In the genomic region with DNA sequence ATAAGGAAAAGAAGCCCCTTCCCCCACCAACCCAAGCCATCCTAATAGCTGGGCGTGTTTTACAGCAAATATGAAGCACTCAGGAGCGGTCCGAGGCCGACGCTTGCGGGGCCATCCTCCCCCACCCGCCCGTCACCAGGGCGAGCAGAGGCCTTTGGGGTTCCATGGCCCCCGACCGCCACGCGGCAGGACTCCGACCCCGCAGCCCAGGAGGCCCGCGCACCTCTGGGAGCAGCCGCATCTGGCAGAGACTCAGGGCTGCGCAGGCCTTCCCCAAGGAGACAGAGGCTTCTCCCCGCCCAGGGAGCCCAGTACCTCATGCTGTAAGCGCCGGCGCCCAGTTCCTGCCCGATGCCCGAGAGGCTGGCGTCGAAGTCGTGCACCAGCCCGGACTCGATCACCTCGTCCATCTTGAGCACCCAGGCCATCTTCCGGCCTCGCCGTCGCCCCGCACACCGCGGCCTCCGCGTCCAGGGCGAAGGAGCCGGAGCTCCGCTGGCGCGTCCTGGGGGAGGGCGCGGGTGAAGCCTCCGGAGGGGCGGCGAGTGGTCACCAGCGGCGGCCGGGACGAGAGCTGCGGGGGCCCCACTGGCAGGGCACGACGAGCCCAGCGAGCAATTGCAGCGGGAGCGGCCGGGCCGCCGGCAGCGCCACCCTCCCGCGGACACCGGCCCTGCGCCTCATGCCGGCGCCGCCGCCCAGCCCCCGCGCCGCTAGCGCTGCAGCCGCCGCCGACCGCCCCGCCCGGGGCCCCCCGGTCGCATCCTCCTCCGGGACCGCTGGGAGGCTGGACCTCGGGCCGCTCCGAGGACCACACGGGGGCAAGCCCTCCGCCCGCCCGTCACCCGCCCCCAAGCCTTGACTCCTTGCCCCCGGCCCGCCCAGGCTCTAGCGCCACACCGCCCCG, we compare ENCODE assay signal across 8 cellular contexts. TPM values are rescaled to one million over a fixed set of nuclear protein-coding genes. Genes with fewer than 3 reads are reported as not detected.
DNase-seq lines count a peak whose midpoint lies in the region; ATAC-seq and TF ChIP-seq lines count a peak whose summit lies in the region.

No MANE protein-coding gene starts in this region.

- peak overlapping the region; percentile 80 to 92 (median 90) for H3K27ac ChIP-seq in right lobe of liver

- ATAC-seq in GM21526 (IDR thresholded peaks at IDR 0.05; ENCODE audit: low FRiP score, unreplicated experiment): peak; percentile 22
- ATAC-seq in right lobe of liver: peak in 2 of 4 donors; percentile 3 to 39

- CTCF ChIA-PET in GM10248 (lab: Yijun Ruan, JAX): interaction anchor here (1.1 to 4.4 kb wide), 6 partner anchors 10 to 348 kb away, joined by 4 to 21 read pairs (median 7); no protein-coding TSS in a partner anchor

- no peaks in the 10 kb centered on the region for H3K27me3 Mint-ChIP-seq in IgD-negative memory B cell

- TF ChIP-seq CTCF in GM10248 (IDR thresholded peaks at IDR 0.05; ENCODE audit: control extremely low read depth, extremely low read depth, low read depth, missing control alignments) (peak; percentile 57), right lobe of liver (IDR thresholded peaks at IDR 0.05) (peak in 3 of 4 donors; percentile 11 to 48 (median 32))

- intact Hi-C loops in right lobe of liver (cut with DNase I): no loop called here

- no peaks in the 10 kb centered on the region for H3K9me3 ChIP-seq in right lobe of liver

- no peaks in the 10 kb centered on the region for H3K36me3 ChIP-seq in right lobe of liver

- no peaks in the 10 kb centered on the region for H3K9me3 Mint-ChIP-seq in IgD-negative memory B cell

- POLR2A ChIA-PET in GM10248 (lab: Yijun Ruan, JAX): interaction anchor here (0.7 to 1.4 kb wide), 4 partner anchors 8 to 190 kb away, joined by 3 to 4 read pairs (median 4); no protein-coding TSS in a partner anchor

- TF ChIP-seq POLR2A in right lobe of liver (IDR thresholded peaks at IDR 0.05): peak; percentile 80

- no peaks in the 10 kb centered on the region for H3K27me3 ChIP-seq in right lobe of liver

- peaks cover 36 to 42% (median 40%) of the 10 kb centered on the region in 3 donors for H3K4me1 Mint-ChIP-seq in IgD-negative memory B cell

- H3K36me3 Mint-ChIP-seq in IgD-negative memory B cell: peaks cover 2% of the 10 kb centered on the region

- peak; percentile 70 for DNase-seq in GM10248 (ENCODE audit: extremely low spot score)
- peak; percentile 64 for DNase-seq in activated CD4-positive, alpha-beta T cell treated with anti-CD3 and anti-CD28 coated beads for 48 hours
- DNase-seq in dedifferentiated amniotic fluid mesenchymal stem cell (ENCODE audit: extremely low spot score): peak; percentile 47
- DNase-seq in right lobe of liver: peak; percentile 60 to 78 (median 67)
- peak; percentile 23 to 34 for DNase-seq in stimulated activated CD4-positive, alpha-beta T cell treated with anti-CD3 and anti-CD28 coated beads, Interleukin-4, amount 100 ng/mL, for 4 hours
- no peak for DNase-seq in ecto neural progenitor cell (ENCODE audit: low spot score)

- peak overlapping the region; percentile 89 to 95 (median 95) for H3K27ac Mint-ChIP-seq in IgD-negative memory B cell

- 0% methylated on average over 38 of the region's 99 CpGs for WGBS in right lobe of liver (ENCODE audit: insufficient coverage, low coverage, low lambda C conversion rate, missing lambda C conversion rate)

- peak overlapping the region; percentile 76 to 90 (median 87) for H3K4me3 ChIP-seq in right lobe of liver

- H3K4me1 ChIP-seq in right lobe of liver: peaks cover 0 to 51% (median 17%) of the 10 kb centered on the region in 4 donors

- peak overlapping the region; percentile 96 to 100 (median 99) for H3K4me3 Mint-ChIP-seq in IgD-negative memory B cell

RNA-seq across cellular contexts. Expression of gene UBP1, which starts 0.5 kb away (rescaled TPM):
- 9.3 TPM for polyA plus RNA-seq in IgD-negative memory B cell
- total RNA-seq in right lobe of liver: 10 to 100 TPM; 20.5 to 39.2 (median 33.1) TPM
